18 cellular contexts compared by ENCODE assay signal in the genomic region with DNA sequence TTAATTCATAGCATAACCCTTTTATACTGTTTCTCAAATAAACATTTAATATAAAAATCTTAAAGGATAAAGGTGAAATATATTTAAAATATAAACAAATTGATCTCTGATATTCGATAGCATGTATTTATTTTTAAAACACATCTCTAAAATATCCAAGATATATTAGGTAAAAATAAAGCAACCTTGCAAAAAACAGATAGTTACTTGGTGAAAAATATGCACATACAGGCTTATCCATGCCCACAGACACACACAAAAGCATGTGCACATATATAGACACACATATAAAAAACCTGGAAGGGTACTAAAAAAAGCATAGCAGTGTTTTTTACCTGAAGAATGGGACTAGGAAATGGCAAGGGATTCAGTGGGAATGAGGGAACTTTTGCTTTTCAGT.
"Had no signal": no experiment of that assay in that cellular context is flagged by ENCODE, and none has a peak within 500 bp of the region (broad histone marks: within the 10 kb centered on the region; RNA-seq: fewer than 3 reads in every experiment).

No MANE protein-coding gene starts in this region.

- DNase-seq: KBM-7, MV-4-11, NCI-H1048, NCI-H1105, NCI-H1436 treated with DMSO at 0.1 percent for 48 hours, NCI-H1694 treated with DMSO at 0.1 percent for 48 hours, NCI-H1930, NCI-H2081, NCI-H2107, NCI-H2227 treated with DMSO at 0.1 percent for 48 hours, NCI-H524, NCI-H526 treated with DMSO at 0.1 percent for 48 hours, NCI-H774, SHP77, SK-N-SH, SW 1271 had no signal

- H3K27me3 Mint-ChIP-seq: IgD-negative memory B cell had no signal

- H3K27ac Mint-ChIP-seq: IgD-negative memory B cell had no signal

- H3K27ac ChIP-seq: RWPE1 had no signal

- H3K9me3 Mint-ChIP-seq: IgD-negative memory B cell had no signal

- H3K9me3 ChIP-seq: SK-N-SH had no signal

- H3K9ac ChIP-seq: SK-N-SH had no signal

- H3K4me3 Mint-ChIP-seq: IgD-negative memory B cell had no signal

- H3K4me2 ChIP-seq: SK-N-SH had no signal
